8 cellular contexts compared by ENCODE assay signal in genomic region chr3:152268501-152269422, GRCh38. TPM values are rescaled to one million over a fixed set of nuclear protein-coding genes. Genes with fewer than 3 reads are reported as not detected.
DNase-seq lines count a peak whose midpoint lies in the region; ATAC-seq and TF ChIP-seq lines count a peak whose summit lies in the region.

A gene with protein sequence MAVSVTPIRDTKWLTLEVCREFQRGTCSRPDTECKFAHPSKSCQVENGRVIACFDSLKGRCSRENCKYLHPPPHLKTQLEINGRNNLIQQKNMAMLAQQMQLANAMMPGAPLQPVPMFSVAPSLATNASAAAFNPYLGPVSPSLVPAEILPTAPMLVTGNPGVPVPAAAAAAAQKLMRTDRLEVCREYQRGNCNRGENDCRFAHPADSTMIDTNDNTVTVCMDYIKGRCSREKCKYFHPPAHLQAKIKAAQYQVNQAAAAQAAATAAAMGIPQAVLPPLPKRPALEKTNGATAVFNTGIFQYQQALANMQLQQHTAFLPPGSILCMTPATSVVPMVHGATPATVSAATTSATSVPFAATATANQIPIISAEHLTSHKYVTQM (plus strand): TSS chr3:152268929. CDS start chr3:152300194, 31,265 bp downstream.

- CTCF ChIA-PET in activated CD8-positive, alpha-beta T cell treated with anti-CD3 and anti-CD28 coated beads for 36 hours (lab: Charles Lee) = interaction anchor here (0.9 to 3.2 kb wide), 9 partner anchors 10 to 197 kb away, joined by 3 to 21 read pairs (median 4); no protein-coding TSS in a partner anchor

- no peaks in the 10 kb centered on the region for H3K27me3 ChIP-seq in dorsolateral prefrontal cortex

- DNase-seq in NCI-H82 treated with DMSO at 0.1 percent for 48 hours (lab: John Stamatoyannopoulos, UW; ENCODE audit: unreplicated experiment) (peak; percentile 55), dorsolateral prefrontal cortex (peak; percentile 61 to 84 (median 78)), lower leg skin (ENCODE audit: low spot score in 2 of 2) (peak; percentile 81 to 97)
- peak; percentile 94 for DNase-seq in activated CD8-positive, alpha-beta T cell treated with anti-CD3 and anti-CD28 coated beads for 36 hours
- DNase-seq in stimulated activated CD4-positive, alpha-beta T cell treated with anti-CD3 and anti-CD28 coated beads, Interleukin-4, amount 100 ng/mL, for 48 hours (ENCODE audit: low read depth in 2 of 2) = peak; percentile 68 to 81

- H3K27me3 Mint-ChIP-seq in activated CD8-positive, alpha-beta T cell treated with anti-CD3 and anti-CD28 coated beads for 36 hours = no peaks in the 10 kb centered on the region

- peak within 1 kb of the TSS; percentile 82 for H3K4me3 Mint-ChIP-seq in activated CD8-positive, alpha-beta T cell treated with anti-CD3 and anti-CD28 coated beads for 36 hours

- POLR2A ChIA-PET in activated CD8-positive, alpha-beta T cell treated with anti-CD3 and anti-CD28 coated beads for 36 hours (lab: Charles Lee) = interaction anchor here (0.7 to 8.1 kb wide), 28 partner anchors 8 to 1067 kb away, joined by 3 to 159 read pairs (median 6); partner anchors contain the start of gene GPR171

- TF ChIP-seq CTCF in C4-2B (conservative IDR thresholded peaks at IDR 0.05) (no peak), dorsolateral prefrontal cortex (IDR thresholded peaks at IDR 0.05 in 54 of 56, conservative IDR thresholded peaks at IDR 0.05 in 2 of 56; ENCODE audit: low read depth in 1 of 56, partially characterized antibody in 56 of 56) (peak in 22 of 56 donors; percentile 2 to 37 (median 15)), lower leg skin (IDR thresholded peaks at IDR 0.05) (no peak)
- no peak for TF ChIP-seq CTCF in activated CD8-positive, alpha-beta T cell treated with anti-CD3 and anti-CD28 coated beads for 36 hours (IDR thresholded peaks at IDR 0.05)

- peak within 1 kb of the TSS; percentile 97 for H3K27ac Mint-ChIP-seq in activated CD8-positive, alpha-beta T cell treated with anti-CD3 and anti-CD28 coated beads for 36 hours

- peaks cover 48% of the 10 kb centered on the region for H3K4me1 Mint-ChIP-seq in activated CD8-positive, alpha-beta T cell treated with anti-CD3 and anti-CD28 coated beads for 36 hours (ENCODE audit: low read depth)

- H3K9me3 Mint-ChIP-seq in activated CD8-positive, alpha-beta T cell treated with anti-CD3 and anti-CD28 coated beads for 36 hours = peaks cover 1% of the 10 kb centered on the region

- H3K4me3 ChIP-seq in dorsolateral prefrontal cortex (peak within 1 kb of the TSS; percentile 62 to 97 (median 89)), lower leg skin (ENCODE audit: low read depth, poor library complexity, severe bottlenecking) (peak within 1 kb of the TSS; percentile 77)

- H3K27ac ChIP-seq in C4-2B (peak within 1 kb of the TSS; percentile 93), dorsolateral prefrontal cortex (peak within 1 kb of the TSS; percentile 88 to 100 (median 99))

- intact Hi-C loops in activated CD8-positive, alpha-beta T cell treated with anti-CD3 and anti-CD28 coated beads for 36 hours (cut with micrococcal nuclease) = loop anchor here (2.0 kb wide), 2 partner anchors 24 to 72 kb away; no protein-coding TSS in a partner anchor
- intact Hi-C loops in dorsolateral prefrontal cortex (cut with DNase I) (loop anchor here (2.0 to 10.0 kb wide), 6 partner anchors 30 to 894 kb away; partner anchors contain the start of gene RAP2B (in 1 of the 2)), lower leg skin (cut with DNase I; ENCODE audit: low total_unique reads) (no loop called here)

- peaks cover 52% of the 10 kb centered on the region for H3K36me3 Mint-ChIP-seq in activated CD8-positive, alpha-beta T cell treated with anti-CD3 and anti-CD28 coated beads for 36 hours (ENCODE audit: low read depth)

- WGBS in lower leg skin, 2 donors = 0% methylated on average over 48 to 57 of the region's 89 CpGs

- ATAC-seq in GM19438 (IDR thresholded peaks at IDR 0.05; ENCODE audit: low read depth, unreplicated experiment) (peak; percentile 62), HG03565 (IDR thresholded peaks at IDR 0.05; ENCODE audit: unreplicated experiment) (peak; percentile 42)
- ATAC-seq in activated CD8-positive, alpha-beta T cell treated with anti-CD3 and anti-CD28 coated beads for 36 hours = peak; percentile 71

- TF ChIP-seq POLR2A in lower leg skin (IDR thresholded peaks at IDR 0.05) = peak in 1 of 2 donors; percentile 67

RNA-seq across cellular contexts. Expression of the gene that starts here (rescaled TPM):
- total RNA-seq in activated CD8-positive, alpha-beta T cell treated with anti-CD3 and anti-CD28 coated beads for 36 hours = 100 to 1,000 TPM; 341 to 360 TPM
- total RNA-seq in dorsolateral prefrontal cortex = 100 to 1,000 TPM; 106 to 168 (median 132) TPM
- total RNA-seq in lower leg skin = 100 to 1,000 TPM; 152 to 286 (median 228) TPM

Comparison
In these comparisons a context has a peak if more than half of its experiments do, and no peak if none do; other contexts are left out.
1. Peak in every context shown above with its lines: DNase-seq, ATAC-seq, H3K4me3 ChIP-seq and H3K27ac ChIP-seq.